Comparison of ENCODE assay signal across 1 cellular context in genomic region chr2:168798076-168798887, GRCh38.
TF ChIP-seq lines count a peak whose summit lies in the region.

No MANE protein-coding gene starts in this region.

TF ChIP-seq in K562, 482 proteins besides CTCF, POLR2A, EP300 and RAD21 (continued from another document and continues in another):
- TF ChIP-seq ZNF740 (CRISPR knock-in tag; IDR thresholded peaks at IDR 0.05) (no peak), ZNF740 (tag; IDR thresholded peaks at IDR 0.05) (peak in 1 of 2 experiments; percentile 52; a peak in 1 of 4 replicates), BMI1 (IDR thresholded peaks at IDR 0.05; ENCODE audit: low read length) (peak; percentile 53; the same call in 1 of the 2 replicates), STAT5A (IDR thresholded peaks at IDR 0.05; ENCODE audit: borderline replicate concordance, low read length) (peak; percentile 70), PBX2 (CRISPR knock-in tag; IDR thresholded peaks at IDR 0.05; ENCODE audit: low read depth) (no peak), PBX2 (tag; conservative IDR thresholded peaks at IDR 0.05; ENCODE audit: low read depth) (peak; percentile 81), CXXC5 (CRISPR knock-in tag; IDR thresholded peaks at IDR 0.05) (peak; percentile 73), ATF1 (CRISPR knock-in tag; IDR thresholded peaks at IDR 0.05) (no peak), ATF1 (tag; IDR thresholded peaks at IDR 0.05) (0 out of 2 replicates have a peak, but pooled peaks have one; percentile 31), NKRF (IDR thresholded peaks at IDR 0.05; ENCODE audit: borderline replicate concordance) (peak; percentile 17; the same call in 1 of the 2 replicates), NR4A1 (CRISPR knock-in tag; IDR thresholded peaks at IDR 0.05) (no peak), NR4A1 (tag; IDR thresholded peaks at IDR 0.05) (peak; percentile 71; the same call in 1 of the 2 replicates), ZNF318 (IDR thresholded peaks at IDR 0.05; ENCODE audit: borderline replicate concordance in 1 of 2, low read depth in 1 of 2) (peak in 1 of 2 experiments; percentile 12; a peak in 1 of 4 replicates), CLOCK (CRISPR knock-in tag; IDR thresholded peaks at IDR 0.05; ENCODE audit: borderline replicate concordance) (no peak), ZNF253 (CRISPR knock-in tag; conservative IDR thresholded peaks at IDR 0.05) (0 out of 2 replicates have a peak, but pooled peaks have one; percentile 32), GMEB1 (CRISPR knock-in tag; IDR thresholded peaks at IDR 0.05) (peak; percentile 7; the same call in 1 of the 2 replicates), CC2D1A (IDR thresholded peaks at IDR 0.05) (peak; percentile 15; the same call in 1 of the 2 replicates), VEZF1 (CRISPR knock-in tag; IDR thresholded peaks at IDR 0.05) (peak; percentile 20; the same call in 1 of the 2 replicates), SP1 (CRISPR knock-in tag; IDR thresholded peaks at IDR 0.05) (no peak), SMAD4 (CRISPR knock-in tag; conservative IDR thresholded peaks at IDR 0.05) (peak; percentile 90), MLLT1 (IDR thresholded peaks at IDR 0.05) (peak in 1 of 2 experiments; percentile 42; a peak in 1 of 4 replicates), REST (CRISPR knock-in tag; IDR thresholded peaks at IDR 0.05; ENCODE audit: low read depth) (peak; percentile 17; the same call in 1 of the 2 replicates)
